ENCODE assay signal across 8 cellular contexts in the genomic region with DNA sequence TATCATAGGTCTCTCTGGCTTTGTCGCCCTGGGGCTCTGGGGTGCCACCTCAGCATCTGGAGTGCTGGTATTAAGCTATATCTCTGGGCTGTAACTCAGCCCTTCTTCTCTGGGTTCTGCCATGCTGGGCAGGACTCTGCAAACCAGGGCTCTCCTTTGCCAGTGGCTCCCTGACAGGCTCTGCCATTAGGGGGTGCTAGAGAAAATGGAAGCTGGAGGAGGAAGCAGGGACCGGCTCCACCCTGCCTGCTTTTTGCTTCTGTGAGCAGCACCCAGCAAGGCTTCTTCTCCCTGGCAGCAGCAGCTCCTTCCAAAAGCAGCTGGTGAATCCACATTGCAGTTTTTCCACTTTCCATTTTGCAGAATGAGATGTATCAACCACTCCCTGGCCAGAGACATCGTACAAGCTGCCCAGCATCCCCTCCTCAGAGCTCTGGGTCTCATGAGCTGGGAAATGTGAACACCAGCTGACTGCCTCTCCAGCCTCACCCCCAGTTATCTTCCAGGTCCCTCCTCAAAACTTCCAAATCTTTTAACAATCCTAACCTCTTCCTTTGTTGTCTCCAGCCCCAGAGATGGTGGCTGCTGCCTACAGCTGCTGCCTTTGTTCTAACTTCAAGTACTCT.
DNase-seq lines count a peak whose midpoint lies in the region; ATAC-seq and TF ChIP-seq lines count a peak whose summit lies in the region.

No MANE protein-coding gene starts in this region.

- DNase-seq in A172 (ENCODE audit: low spot score) (peak; percentile 58), GM12864 (ENCODE audit: low read depth) (peak; percentile 8), MG63 (peak; percentile 52), T-helper 17 cell (no peak), cerebellum (ENCODE audit: low spot score) (peak; percentile 20), stomach (peak; percentile 69)

- TF ChIP-seq POLR2A in stomach (IDR thresholded peaks at IDR 0.05): no peak

- intact Hi-C loops in stomach (cut with DNase I; ENCODE audit: low total_unique reads): no loop called here

- H3K27ac Mint-ChIP-seq in T-helper 17 cell: no peak overlapping the region

- H3K36me3 Mint-ChIP-seq in T-helper 17 cell (ENCODE audit: low read depth): no peaks in the 10 kb centered on the region

- peak; percentile 80 for TF ChIP-seq CTCF in GM12864 (IDR thresholded peaks at IDR 0.05; ENCODE audit: low read depth, low read length, missing control alignments)
- peak; percentile 61 for TF ChIP-seq CTCF in liver (IDR thresholded peaks at IDR 0.05; ENCODE audit: low read depth, low read length, missing input control)
- peak in 2 of 7 experiments; percentile 45 to 48 for TF ChIP-seq CTCF in stomach (IDR thresholded peaks at IDR 0.05)

- H3K9me3 ChIP-seq in MG63 (no peaks in the 10 kb centered on the region), T-helper 17 cell (ENCODE audit: control insufficient read depth, low read length, poor library complexity, severe bottlenecking) (no peaks in the 10 kb centered on the region), liver (ENCODE audit: control insufficient read depth in 4 of 4, low read length in 3 of 4) (no peaks in the 10 kb centered on the region), stomach (no peaks in the 10 kb centered on the region)

- WGBS in liver: 20% methylated on average over 3 of the region's 3 CpGs
- WGBS in stomach, 5 donors: 12 to 30% (median 21%) methylated on average over 3 of the region's 3 CpGs

- peaks cover 8% of the 10 kb centered on the region for H3K4me1 Mint-ChIP-seq in T-helper 17 cell

- H3K9ac ChIP-seq in liver (ENCODE audit: low read depth in 1 of 2, low read length in 2 of 2): no peak overlapping the region

- H3K27ac ChIP-seq in liver (ENCODE audit: low read depth in 1 of 2, low read length in 2 of 2): no peak overlapping the region
- no peak overlapping the region for H3K27ac ChIP-seq in stomach

- H3K4me3 ChIP-seq in GM12864 (ENCODE audit: low read depth, low read length) (no peak overlapping the region), MG63 (no peak overlapping the region), liver (ENCODE audit: low read depth in 1 of 3, low read length in 3 of 3) (no peak overlapping the region), stomach (no peak overlapping the region)

- ATAC-seq in T-helper 17 cell: peak; percentile 64
- ATAC-seq in HG03354 (IDR thresholded peaks at IDR 0.05; ENCODE audit: poor library complexity, severe bottlenecking, unreplicated experiment): no peak

- peak; percentile 83 for TF ChIP-seq RAD21 in liver (IDR thresholded peaks at IDR 0.05)

- H3K27me3 ChIP-seq in MG63 (no peaks in the 10 kb centered on the region), liver (ENCODE audit: control insufficient read depth in 4 of 4, insufficient read depth in 4 of 4, low read length in 3 of 4) (peaks cover 0 to 9% (median 3%) of the 10 kb centered on the region in 4 donors), stomach (peaks cover 0 to 64% (median 14%) of the 10 kb centered on the region in 3 donors)

- H3K36me3 ChIP-seq in MG63 (no peaks in the 10 kb centered on the region), liver (ENCODE audit: control insufficient read depth in 4 of 4, insufficient read depth in 3 of 4, low read depth in 1 of 4, low read length in 3 of 4) (no peaks in the 10 kb centered on the region), stomach (no peaks in the 10 kb centered on the region)

- TF ChIP-seq EP300 in stomach (IDR thresholded peaks at IDR 0.05): no peak

- no peaks in the 10 kb centered on the region for H3K4me1 ChIP-seq in liver (ENCODE audit: control insufficient read depth in 4 of 4, insufficient read depth in 4 of 4, low read length in 3 of 4)
- H3K4me1 ChIP-seq in stomach: peaks cover 0 to 4% (median 2%) of the 10 kb centered on the region in 4 donors

- no peak overlapping the region for H3K4me3 Mint-ChIP-seq in T-helper 17 cell

- peaks cover 81% of the 10 kb centered on the region for H3K27me3 Mint-ChIP-seq in T-helper 17 cell

TF ChIP-seq in liver, 16 proteins besides CTCF, POLR2A, EP300 and RAD21:
- no peak for TF ChIP-seq JUND (IDR thresholded peaks at IDR 0.05)
- TF ChIP-seq HNF4A (conservative IDR thresholded peaks at IDR 0.05): no peak
- no peak for TF ChIP-seq FOXA1 (IDR thresholded peaks at IDR 0.05)
- TF ChIP-seq EGR1 (IDR thresholded peaks at IDR 0.05; ENCODE audit: low read depth in 2 of 2): no peak
- no peak for TF ChIP-seq YY1 (IDR thresholded peaks at IDR 0.05)
- TF ChIP-seq, protein P1, sequence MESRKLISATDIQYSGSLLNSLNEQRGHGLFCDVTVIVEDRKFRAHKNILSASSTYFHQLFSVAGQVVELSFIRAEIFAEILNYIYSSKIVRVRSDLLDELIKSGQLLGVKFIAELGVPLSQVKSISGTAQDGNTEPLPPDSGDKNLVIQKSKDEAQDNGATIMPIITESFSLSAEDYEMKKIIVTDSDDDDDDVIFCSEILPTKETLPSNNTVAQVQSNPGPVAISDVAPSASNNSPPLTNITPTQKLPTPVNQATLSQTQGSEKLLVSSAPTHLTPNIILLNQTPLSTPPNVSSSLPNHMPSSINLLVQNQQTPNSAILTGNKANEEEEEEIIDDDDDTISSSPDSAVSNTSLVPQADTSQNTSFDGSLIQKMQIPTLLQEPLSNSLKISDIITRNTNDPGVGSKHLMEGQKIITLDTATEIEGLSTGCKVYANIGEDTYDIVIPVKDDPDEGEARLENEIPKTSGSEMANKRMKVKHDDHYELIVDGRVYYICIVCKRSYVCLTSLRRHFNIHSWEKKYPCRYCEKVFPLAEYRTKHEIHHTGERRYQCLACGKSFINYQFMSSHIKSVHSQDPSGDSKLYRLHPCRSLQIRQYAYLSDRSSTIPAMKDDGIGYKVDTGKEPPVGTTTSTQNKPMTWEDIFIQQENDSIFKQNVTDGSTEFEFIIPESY (IDR thresholded peaks at IDR 0.05): no peak
- TF ChIP-seq, protein P2, sequence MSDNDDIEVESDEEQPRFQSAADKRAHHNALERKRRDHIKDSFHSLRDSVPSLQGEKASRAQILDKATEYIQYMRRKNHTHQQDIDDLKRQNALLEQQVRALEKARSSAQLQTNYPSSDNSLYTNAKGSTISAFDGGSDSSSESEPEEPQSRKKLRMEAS (IDR thresholded peaks at IDR 0.05): no peak
- TF ChIP-seq SP1 (IDR thresholded peaks at IDR 0.05): no peak

Comparison
In these comparisons a context has a peak if more than half of its experiments do, and no peak if none do; other contexts are left out.
1. DNase-seq: peak in A172 (single experiment), GM12864 (single experiment), MG63 (single experiment), cerebellum (single experiment) and stomach (single experiment); none in T-helper 17 cell (0 of 3).